Comparison of ENCODE assay signal across 9 cellular contexts in the genomic region with DNA sequence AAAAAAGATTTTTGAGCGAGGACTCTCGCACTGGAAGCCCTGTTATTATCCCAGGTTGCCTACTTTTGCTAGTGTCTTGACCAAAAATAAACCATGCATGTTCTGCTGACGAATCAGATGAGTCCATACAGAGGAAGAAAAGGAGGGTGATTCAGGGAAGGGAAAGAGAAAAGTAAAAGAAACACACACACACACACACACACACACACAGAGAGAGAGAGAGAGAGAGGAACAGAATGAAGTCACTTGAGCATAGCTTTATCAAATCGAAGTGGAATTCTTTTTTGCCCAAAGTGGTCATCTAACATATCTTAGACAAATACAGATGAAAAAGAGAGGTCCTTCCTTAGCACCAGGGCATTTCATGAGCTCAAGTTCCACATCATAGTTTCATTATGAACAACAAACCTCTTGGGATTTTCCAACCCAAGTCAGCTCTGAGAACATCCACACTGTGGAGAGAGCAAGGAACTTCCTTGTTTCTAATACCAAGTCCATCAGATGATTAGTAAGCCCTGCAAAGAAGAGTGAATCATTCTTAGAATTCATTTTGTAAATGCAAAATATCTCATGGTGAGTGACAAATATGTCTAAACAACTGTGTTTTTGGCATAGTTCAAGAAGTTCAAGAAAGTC.
DNase-seq lines count a peak whose midpoint lies in the region; ATAC-seq and TF ChIP-seq lines count a peak whose summit lies in the region.
"Had no signal": no experiment of that assay in that cellular context is flagged by ENCODE, and none has a peak within 500 bp of the region (broad histone marks: within the 10 kb centered on the region; RNA-seq: fewer than 3 reads in every experiment).

No MANE protein-coding gene starts in this region.

- no peaks in the 10 kb centered on the region for H3K27me3 ChIP-seq in GM06990 (replicated peaks; ENCODE audit: control insufficient read depth, insufficient read depth, low read length)

- DNase-seq in GM06990 (ENCODE audit: extremely low read depth, insufficient read length) (peak; percentile 13), globus pallidus (ENCODE audit: low spot score) (peak; percentile 52), cortex of kidney (lab: John Stamatoyannopoulos, UW) (no peak), NCI-H187 (lab: John Stamatoyannopoulos, UW) (no peak)
- no peak for DNase-seq in activated T-cell treated with anti-CD3 and anti-CD28 coated beads, Interleukin-2, amount 50 U/mL, for 1 hour
- DNase-seq in effector CD4-positive, alpha-beta T cell: no peak
- DNase-seq: activated effector memory CD4-positive, alpha-beta T cell treated with Interleukin-2 at 50 U/mL for 16 hours had no signal

- no peaks in the 10 kb centered on the region for H3K36me3 ChIP-seq in GM06990 (ENCODE audit: control insufficient read depth, insufficient read depth, low read length)

- peak; percentile 73 for ATAC-seq in GM21367 (IDR thresholded peaks at IDR 0.05; ENCODE audit: unreplicated experiment)
- peak; percentile 59 for ATAC-seq in HG03520 (IDR thresholded peaks at IDR 0.05; ENCODE audit: unreplicated experiment)

- H3K4me3 ChIP-seq in GM06990 (replicated peaks; ENCODE audit: low read depth, low read length): no peak overlapping the region

- no peak for TF ChIP-seq CTCF in GM06990 (IDR thresholded peaks at IDR 0.05; ENCODE audit: insufficient read depth, low read length, poor library complexity, severe bottlenecking)

Comparison
In these comparisons a context has a peak if more than half of its experiments do, and no peak if none do; other contexts are left out.
1. DNase-seq: peak in GM06990 (single experiment) and globus pallidus (single experiment); none in cortex of kidney (single experiment), NCI-H187 (0 of 2), activated T-cell treated with anti-CD3 and anti-CD28 coated beads, Interleukin-2, amount 50 U/mL, for 1 hour (single experiment) and effector CD4-positive, alpha-beta T cell (single experiment).